In genomic region chr6:167349816-167350215, GRCh38 we compare ENCODE assay signal across 16 cellular contexts. TPM values are rescaled to one million over a fixed set of nuclear protein-coding genes. Genes with fewer than 3 reads are reported as not detected.
A peak's percentile ranks its signal among the peaks of the same experiment; 100 is the strongest.
DNase-seq lines count a peak whose midpoint lies in the region; ATAC-seq and TF ChIP-seq lines count a peak whose summit lies in the region.
"Had no signal": no experiment of that assay in that cellular context is flagged by ENCODE, and none has a peak within 500 bp of the region (broad histone marks: within the 10 kb centered on the region; RNA-seq: fewer than 3 reads in every experiment).

No MANE protein-coding gene starts in this region.

- peaks cover 13% of the 10 kb centered on the region for H3K4me1 Mint-ChIP-seq in Calu3 (ENCODE audit: low read depth, unreplicated experiment)
- peaks cover 6% of the 10 kb centered on the region for H3K4me1 Mint-ChIP-seq in endodermal cell
- H3K4me1 Mint-ChIP-seq in MCF 10A (ENCODE audit: insufficient read depth, unreplicated experiment): no peaks in the 10 kb centered on the region

- no peak overlapping the region for H3K27ac Mint-ChIP-seq in Calu3 (ENCODE audit: unreplicated experiment)
- H3K27ac Mint-ChIP-seq in endodermal cell: no peak overlapping the region
- no peak overlapping the region for H3K27ac Mint-ChIP-seq in MCF 10A (ENCODE audit: low read depth, unreplicated experiment)

- H3K9ac ChIP-seq in SK-N-MC (ENCODE audit: insufficient read length) (no peak overlapping the region), endodermal cell (ENCODE audit: extremely low read depth, low read length, poor library complexity, severe bottlenecking) (no peak overlapping the region)

- H4K20me1 ChIP-seq in osteoblast (ENCODE audit: insufficient read depth, low read length): no peaks in the 10 kb centered on the region

- no peaks in the 10 kb centered on the region for H3K9me3 ChIP-seq in SK-N-MC (ENCODE audit: low read depth, low read length)
- peaks cover 18% of the 10 kb centered on the region for H3K9me3 ChIP-seq in endodermal cell (ENCODE audit: control insufficient read depth, low read length)
- H3K9me3 ChIP-seq in osteoblast (ENCODE audit: low read depth, low read length): no peaks in the 10 kb centered on the region

- TF ChIP-seq CTCF in Calu3 (IDR thresholded peaks at IDR 0.05; ENCODE audit: unreplicated experiment) (no peak), endodermal cell (conservative IDR thresholded peaks at IDR 0.05) (no peak), osteoblast (IDR thresholded peaks at IDR 0.05; ENCODE audit: extremely low read depth, low read depth, low read length) (no peak), MCF 10A (IDR thresholded peaks at IDR 0.05; ENCODE audit: unreplicated experiment) (no peak)

- no peak overlapping the region for H3K4me2 ChIP-seq in osteoblast (ENCODE audit: insufficient read depth, low read length)

- no peaks in the 10 kb centered on the region for H3K9me3 Mint-ChIP-seq in Calu3 (ENCODE audit: low read depth, unreplicated experiment)
- H3K9me3 Mint-ChIP-seq in endodermal cell: peaks cover 17% of the 10 kb centered on the region
- H3K9me3 Mint-ChIP-seq in MCF 10A (ENCODE audit: unreplicated experiment): no peaks in the 10 kb centered on the region

- H3K36me3 Mint-ChIP-seq in Calu3 (ENCODE audit: insufficient read depth, unreplicated experiment) (peaks cover 5% of the 10 kb centered on the region), endodermal cell (ENCODE audit: low read depth) (no peaks in the 10 kb centered on the region), MCF 10A (ENCODE audit: insufficient read depth, unreplicated experiment) (no peaks in the 10 kb centered on the region)

- DNase-seq in Calu3: no peak
- DNase-seq in SK-N-MC (ENCODE audit: low read depth, low spot score): no peak
- DNase-seq in endodermal cell: no peak
- peak; percentile 8 for DNase-seq in osteoblast (ENCODE audit: insufficient read length, low spot score, missing footprints)
- no peak for DNase-seq in midbrain (lab: John Stamatoyannopoulos, UW)
- no peak for DNase-seq in MCF 10A (ENCODE audit: unreplicated experiment)
- DNase-seq: NCI-H345, T1000 had no signal

- H3K27me3 ChIP-seq in endodermal cell (ENCODE audit: control insufficient read depth, insufficient read depth, low read length, poor library complexity, severe bottlenecking): peaks cover 31% of the 10 kb centered on the region
- H3K27me3 ChIP-seq in osteoblast (ENCODE audit: insufficient read depth, low read length): peaks cover 2% of the 10 kb centered on the region

- H3K4me1 ChIP-seq in endodermal cell (ENCODE audit: control insufficient read depth, insufficient read depth, low read length): no peaks in the 10 kb centered on the region
- peaks cover 3% of the 10 kb centered on the region for H3K4me1 ChIP-seq in osteoblast (ENCODE audit: insufficient read depth, low read length)

- H3K27me3 Mint-ChIP-seq in Calu3 (ENCODE audit: unreplicated experiment) (peaks cover 55% of the 10 kb centered on the region), endodermal cell (ENCODE audit: insufficient read depth) (peaks cover 61% of the 10 kb centered on the region), MCF 10A (ENCODE audit: insufficient read depth, unreplicated experiment) (peaks cover 60% of the 10 kb centered on the region)

- no peaks in the 10 kb centered on the region for H3K79me2 ChIP-seq in osteoblast (ENCODE audit: insufficient read depth, low read length)

- no peak overlapping the region for H3K27ac ChIP-seq in SK-N-MC
- H3K27ac ChIP-seq in endodermal cell (ENCODE audit: low read depth, low read length): no peak overlapping the region
- H3K27ac ChIP-seq in osteoblast (ENCODE audit: low read depth, low read length): no peak overlapping the region

- POLR2A ChIA-PET in MCF 10A (lab: Yijun Ruan, JAX): no interaction called here

- H2AFZ ChIP-seq in osteoblast (ENCODE audit: low read length): no peak overlapping the region

- BruUV-seq in Calu3 (replicated peaks; lab: Mats Ljungman, UMichigan): no TSS peak
- BruUV-seq in MCF 10A (replicated peaks; lab: Mats Ljungman, UMichigan): no TSS peak

- no peaks in the 10 kb centered on the region for H3K36me3 ChIP-seq in SK-N-MC (ENCODE audit: insufficient read depth, low read length)
- no peaks in the 10 kb centered on the region for H3K36me3 ChIP-seq in endodermal cell (ENCODE audit: control insufficient read depth, insufficient read depth, low read length)
- H3K36me3 ChIP-seq in osteoblast (ENCODE audit: insufficient read depth, low read length): no peaks in the 10 kb centered on the region

- H3K4me3 Mint-ChIP-seq in Calu3 (ENCODE audit: low read depth, unreplicated experiment): peak overlapping the region; percentile 74
- H3K4me3 Mint-ChIP-seq in endodermal cell: peak overlapping the region; percentile 59
- H3K4me3 Mint-ChIP-seq in MCF 10A (ENCODE audit: unreplicated experiment): no peak overlapping the region

- CTCF ChIA-PET in Calu3 (lab: Charles Lee): no interaction called here
- CTCF ChIA-PET in MCF 10A (lab: Yijun Ruan, JAX): no interaction called here

- ATAC-seq in GM19324 (IDR thresholded peaks at IDR 0.05; ENCODE audit: low FRiP score, unreplicated experiment): no peak
- no peak for ATAC-seq in GM21786 (IDR thresholded peaks at IDR 0.05; ENCODE audit: unreplicated experiment)
- ATAC-seq: Panc1 had no signal

- intact Hi-C loops in Calu3 (cut with micrococcal nuclease; ENCODE audit: unreplicated experiment) (loop anchor here (5.0 kb wide), 2 partner anchors 58 to 128 kb away; partner anchors contain the start of gene UNC93A), MCF 10A (cut with micrococcal nuclease) (loop anchor here (10.0 kb wide), 1 partner anchor 135 kb away; no protein-coding TSS in a partner anchor)

- H3K4me3 ChIP-seq in SK-N-MC: peak overlapping the region; percentile 92
- H3K4me3 ChIP-seq in endodermal cell (ENCODE audit: low read length): no peak overlapping the region
- no peak overlapping the region for H3K4me3 ChIP-seq in osteoblast (ENCODE audit: insufficient read depth, low read length)

- 83 to 85% methylated on average over 7 to 9 of the region's 9 CpGs for WGBS in endodermal cell (ENCODE audit: insufficient coverage in 1 of 2, insufficient read length in 1 of 2), 2 experiments

RNA-seq across cellular contexts. Expression of gene TTLL2, which starts 24.9 kb away (rescaled TPM):
- total RNA-seq in Calu3 (2022): not detected in 2 replicates
- not detected for total RNA-seq in endodermal cell
- polyA plus RNA-seq in endodermal cell (2013, experiment 1 of 2): not detected
- not detected for polyA plus RNA-seq in endodermal cell (2013, experiment 2 of 2)
- not detected in 2 replicates for total RNA-seq in osteoblast
- total RNA-seq in MCF 10A (2022): not detected in 2 replicates
- total RNA-seq: cardiac septum, epithelial cell of proximal tubule, mononuclear cell, sciatic nerve had no signal

RNA-seq across cellular contexts. Expression of gene UNC93A, which starts 58.7 kb away (rescaled TPM):
- not detected in 2 replicates for total RNA-seq in Calu3 (2022)
- 1 to 10 TPM; 2.0 to 4.0 TPM for total RNA-seq in endodermal cell
- 3.1 TPM for polyA plus RNA-seq in endodermal cell (2013, experiment 1 of 2)
- polyA plus RNA-seq in endodermal cell (2013, experiment 2 of 2): 0.83 TPM
- not detected in 2 replicates for total RNA-seq in osteoblast
- not detected in 2 replicates for total RNA-seq in MCF 10A (2022)
- total RNA-seq: cardiac septum, epithelial cell of proximal tubule, mononuclear cell, sciatic nerve, temporal lobe had no signal
